Comparison of ENCODE assay signal across 8 cellular contexts in genomic region chr18:35588995-35589394, GRCh38.
A peak's percentile ranks its signal among the peaks of the same experiment; 100 is the strongest.
DNase-seq lines count a peak whose midpoint lies in the region; ATAC-seq lines count a peak whose summit lies in the region.

No MANE protein-coding gene starts in this region.

- no peak overlapping the region for H3K4me3 Mint-ChIP-seq in central memory CD8-positive, alpha-beta T cell
- H3K4me3 Mint-ChIP-seq in stimulated activated effector memory CD8-positive, alpha-beta T cell treated with anti-CD3 and anti-CD28 coated beads, Interleukin-12 subunit alpha, Interleukin-12 subunit beta, amount 100 ng/mL, for 72 hours = no peak overlapping the region

- DNase-seq in activated effector memory CD4-positive, alpha-beta T cell treated with Interleukin-2 at 50 U/mL for 16 hours = peak; percentile 2
- no peak for DNase-seq in activated effector memory CD4-positive, alpha-beta T cell treated with anti-CD3 and anti-CD28 coated beads, Interleukin-2, amount 50 U/mL, for 16 hours
- DNase-seq in HuH-7 (ENCODE audit: low spot score) (peak; percentile 8), COLO668 (lab: John Stamatoyannopoulos, UW; ENCODE audit: unreplicated experiment) (no peak), SW480 (ENCODE audit: low spot score) (no peak)
- peak in 1 of 2 donors; percentile 23 for DNase-seq in central memory CD8-positive, alpha-beta T cell (ENCODE audit: low spot score in 2 of 2)
- peak; percentile 11 to 54 for DNase-seq in stimulated activated effector memory CD8-positive, alpha-beta T cell treated with anti-CD3 and anti-CD28 coated beads, Interleukin-12 subunit alpha, Interleukin-12 subunit beta, amount 100 ng/mL, for 72 hours (ENCODE audit: low spot score in 2 of 2)

- H3K4me1 Mint-ChIP-seq in central memory CD8-positive, alpha-beta T cell = peaks cover 50% of the 10 kb centered on the region
- H3K4me1 Mint-ChIP-seq in stimulated activated effector memory CD8-positive, alpha-beta T cell treated with anti-CD3 and anti-CD28 coated beads, Interleukin-12 subunit alpha, Interleukin-12 subunit beta, amount 100 ng/mL, for 72 hours = peaks cover 47% of the 10 kb centered on the region

- H3K9me3 Mint-ChIP-seq in central memory CD8-positive, alpha-beta T cell = no peaks in the 10 kb centered on the region
- peaks cover 4% of the 10 kb centered on the region for H3K9me3 Mint-ChIP-seq in stimulated activated effector memory CD8-positive, alpha-beta T cell treated with anti-CD3 and anti-CD28 coated beads, Interleukin-12 subunit alpha, Interleukin-12 subunit beta, amount 100 ng/mL, for 72 hours

- ATAC-seq in central memory CD8-positive, alpha-beta T cell (replicated peaks; ENCODE audit: extremely low read depth, poor library complexity, severe bottlenecking) = peak; percentile 64
- peak; percentile 90 for ATAC-seq in stimulated activated effector memory CD8-positive, alpha-beta T cell treated with anti-CD3 and anti-CD28 coated beads, Interleukin-12 subunit alpha, Interleukin-12 subunit beta, amount 100 ng/mL, for 72 hours
- ATAC-seq in HG03135 (IDR thresholded peaks at IDR 0.05; ENCODE audit: unreplicated experiment) = no peak

- H3K27ac Mint-ChIP-seq in central memory CD8-positive, alpha-beta T cell (ENCODE audit: low read depth) = peak overlapping the region; percentile 56
- peak overlapping the region; percentile 5 for H3K27ac Mint-ChIP-seq in stimulated activated effector memory CD8-positive, alpha-beta T cell treated with anti-CD3 and anti-CD28 coated beads, Interleukin-12 subunit alpha, Interleukin-12 subunit beta, amount 100 ng/mL, for 72 hours

- no peaks in the 10 kb centered on the region for H3K27me3 Mint-ChIP-seq in central memory CD8-positive, alpha-beta T cell

- H3K36me3 Mint-ChIP-seq in central memory CD8-positive, alpha-beta T cell (ENCODE audit: insufficient read depth) = peaks cover 2% of the 10 kb centered on the region
- H3K36me3 Mint-ChIP-seq in stimulated activated effector memory CD8-positive, alpha-beta T cell treated with anti-CD3 and anti-CD28 coated beads, Interleukin-12 subunit alpha, Interleukin-12 subunit beta, amount 100 ng/mL, for 72 hours = no peaks in the 10 kb centered on the region

Comparison
In these comparisons a context has a peak if more than half of its experiments do, and no peak if none do; other contexts are left out.
1. DNase-seq: peak in activated effector memory CD4-positive, alpha-beta T cell treated with Interleukin-2 at 50 U/mL for 16 hours (single experiment), HuH-7 (single experiment) and stimulated activated effector memory CD8-positive, alpha-beta T cell treated with anti-CD3 and anti-CD28 coated beads, Interleukin-12 subunit alpha, Interleukin-12 subunit beta, amount 100 ng/mL, for 72 hours (2 of 2); none in activated effector memory CD4-positive, alpha-beta T cell treated with anti-CD3 and anti-CD28 coated beads, Interleukin-2, amount 50 U/mL, for 16 hours (single experiment), COLO668 (single experiment) and SW480 (single experiment).